ENCODE assay signal across 1 cellular context in genomic region chr15:72339777-72340177, GRCh38.
A peak's percentile ranks its signal among the peaks of the same experiment; 100 is the strongest.
TF ChIP-seq lines count a peak whose summit lies in the region.

No MANE protein-coding gene starts in this region.

TF ChIP-seq in HEK293, 187 proteins besides CTCF, POLR2A, EP300 and RAD21 (continued from another document):
- no peak for TF ChIP-seq KLF1 (tag by site-specific recombination; IDR thresholded peaks at IDR 0.05)
- no peak for TF ChIP-seq SP2 (tag by site-specific recombination; IDR thresholded peaks at IDR 0.05)
- no peak for TF ChIP-seq ATF2 (tag by site-specific recombination; IDR thresholded peaks at IDR 0.05; ENCODE audit: low read depth)
- TF ChIP-seq, protein P1, sequence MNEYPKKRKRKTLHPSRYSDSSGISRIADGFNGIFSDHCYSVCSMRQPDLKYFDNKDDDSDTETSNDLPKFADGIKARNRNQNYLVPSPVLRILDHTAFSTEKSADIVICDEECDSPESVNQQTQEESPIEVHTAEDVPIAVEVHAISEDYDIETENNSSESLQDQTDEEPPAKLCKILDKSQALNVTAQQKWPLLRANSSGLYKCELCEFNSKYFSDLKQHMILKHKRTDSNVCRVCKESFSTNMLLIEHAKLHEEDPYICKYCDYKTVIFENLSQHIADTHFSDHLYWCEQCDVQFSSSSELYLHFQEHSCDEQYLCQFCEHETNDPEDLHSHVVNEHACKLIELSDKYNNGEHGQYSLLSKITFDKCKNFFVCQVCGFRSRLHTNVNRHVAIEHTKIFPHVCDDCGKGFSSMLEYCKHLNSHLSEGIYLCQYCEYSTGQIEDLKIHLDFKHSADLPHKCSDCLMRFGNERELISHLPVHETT (tag by site-specific recombination; IDR thresholded peaks at IDR 0.05): peak; percentile 71; the same call in 1 of the 2 replicates
- no peak for TF ChIP-seq ZNF610 (tag by site-specific recombination; IDR thresholded peaks at IDR 0.05; ENCODE audit: borderline replicate concordance)
- TF ChIP-seq ZNF600 (tag by site-specific recombination; IDR thresholded peaks at IDR 0.05): 0 out of 2 replicates have a peak, but pooled peaks have one; percentile 46
- TF ChIP-seq MZF1 (tag by site-specific recombination; IDR thresholded peaks at IDR 0.05; ENCODE audit: borderline replicate concordance): no peak
- TF ChIP-seq ZFP41 (tag by site-specific recombination; IDR thresholded peaks at IDR 0.05; ENCODE audit: borderline replicate concordance): no peak
- no peak for TF ChIP-seq ZNF529 (tag by site-specific recombination; IDR thresholded peaks at IDR 0.05; ENCODE audit: insufficient replicate concordance)
- peak; percentile 82 for TF ChIP-seq ZEB2 (tag by site-specific recombination; IDR thresholded peaks at IDR 0.05)
- TF ChIP-seq MEIS1 (CRISPR knock-in tag; IDR thresholded peaks at IDR 0.05; ENCODE audit: borderline replicate concordance): no peak
- no peak for TF ChIP-seq FEZF1 (tag by site-specific recombination; IDR thresholded peaks at IDR 0.05)
- TF ChIP-seq ZNF473 (tag by site-specific recombination; IDR thresholded peaks at IDR 0.05): no peak
- no peak for TF ChIP-seq KLF10 (tag by site-specific recombination; IDR thresholded peaks at IDR 0.05)
- TF ChIP-seq SP7 (tag by site-specific recombination; IDR thresholded peaks at IDR 0.05): peak; percentile 56
- no peak for TF ChIP-seq ZNF324 (tag by site-specific recombination; IDR thresholded peaks at IDR 0.05)
- no peak for TF ChIP-seq ZNF670 (tag by site-specific recombination; IDR thresholded peaks at IDR 0.05; ENCODE audit: low read depth)
- TF ChIP-seq, protein P2, sequence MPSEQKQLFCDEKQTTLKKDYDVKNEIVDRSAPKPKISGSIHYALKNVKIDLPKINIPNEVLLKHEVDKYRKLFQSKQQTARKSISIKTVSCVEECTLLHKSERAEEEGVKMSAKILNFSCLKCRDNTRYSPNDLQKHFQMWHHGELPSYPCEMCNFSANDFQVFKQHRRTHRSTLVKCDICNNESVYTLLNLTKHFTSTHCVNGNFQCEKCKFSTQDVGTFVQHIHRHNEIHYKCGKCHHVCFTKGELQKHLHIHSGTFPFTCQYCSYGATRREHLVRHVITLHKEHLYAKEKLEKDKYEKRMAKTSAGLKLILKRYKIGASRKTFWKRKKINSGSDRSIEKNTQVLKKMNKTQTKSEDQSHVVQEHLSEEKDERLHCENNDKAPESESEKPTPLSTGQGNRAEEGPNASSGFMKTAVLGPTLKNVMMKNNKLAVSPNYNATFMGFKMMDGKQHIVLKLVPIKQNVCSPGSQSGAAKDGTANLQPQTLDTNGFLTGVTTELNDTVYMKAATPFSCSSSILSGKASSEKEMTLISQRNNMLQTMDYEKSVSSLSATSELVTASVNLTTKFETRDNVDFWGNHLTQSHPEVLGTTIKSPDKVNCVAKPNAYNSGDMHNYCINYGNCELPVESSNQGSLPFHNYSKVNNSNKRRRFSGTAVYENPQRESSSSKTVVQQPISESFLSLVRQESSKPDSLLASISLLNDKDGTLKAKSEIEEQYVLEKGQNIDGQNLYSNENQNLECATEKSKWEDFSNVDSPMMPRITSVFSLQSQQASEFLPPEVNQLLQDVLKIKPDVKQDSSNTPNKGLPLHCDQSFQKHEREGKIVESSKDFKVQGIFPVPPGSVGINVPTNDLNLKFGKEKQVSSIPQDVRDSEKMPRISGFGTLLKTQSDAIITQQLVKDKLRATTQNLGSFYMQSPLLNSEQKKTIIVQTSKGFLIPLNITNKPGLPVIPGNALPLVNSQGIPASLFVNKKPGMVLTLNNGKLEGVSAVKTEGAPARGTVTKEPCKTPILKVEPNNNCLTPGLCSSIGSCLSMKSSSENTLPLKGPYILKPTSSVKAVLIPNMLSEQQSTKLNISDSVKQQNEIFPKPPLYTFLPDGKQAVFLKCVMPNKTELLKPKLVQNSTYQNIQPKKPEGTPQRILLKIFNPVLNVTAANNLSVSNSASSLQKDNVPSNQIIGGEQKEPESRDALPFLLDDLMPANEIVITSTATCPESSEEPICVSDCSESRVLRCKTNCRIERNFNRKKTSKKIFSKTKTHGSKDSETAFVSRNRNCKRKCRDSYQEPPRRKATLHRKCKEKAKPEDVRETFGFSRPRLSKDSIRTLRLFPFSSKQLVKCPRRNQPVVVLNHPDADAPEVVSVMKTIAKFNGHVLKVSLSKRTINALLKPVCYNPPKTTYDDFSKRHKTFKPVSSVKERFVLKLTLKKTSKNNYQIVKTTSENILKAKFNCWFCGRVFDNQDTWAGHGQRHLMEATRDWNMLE (tag by site-specific recombination; conservative IDR thresholded peaks at IDR 0.05; ENCODE audit: low read depth): no peak
- TF ChIP-seq ZNF391 (tag by site-specific recombination; IDR thresholded peaks at IDR 0.05; ENCODE audit: borderline replicate concordance, low read depth): no peak
- TF ChIP-seq ZNF2 (tag by site-specific recombination; IDR thresholded peaks at IDR 0.05): no peak
- no peak for TF ChIP-seq ZNF843 (tag by site-specific recombination; IDR thresholded peaks at IDR 0.05)
- no peak for TF ChIP-seq ZNF350 (tag by site-specific recombination; IDR thresholded peaks at IDR 0.05)
- TF ChIP-seq, protein P3, sequence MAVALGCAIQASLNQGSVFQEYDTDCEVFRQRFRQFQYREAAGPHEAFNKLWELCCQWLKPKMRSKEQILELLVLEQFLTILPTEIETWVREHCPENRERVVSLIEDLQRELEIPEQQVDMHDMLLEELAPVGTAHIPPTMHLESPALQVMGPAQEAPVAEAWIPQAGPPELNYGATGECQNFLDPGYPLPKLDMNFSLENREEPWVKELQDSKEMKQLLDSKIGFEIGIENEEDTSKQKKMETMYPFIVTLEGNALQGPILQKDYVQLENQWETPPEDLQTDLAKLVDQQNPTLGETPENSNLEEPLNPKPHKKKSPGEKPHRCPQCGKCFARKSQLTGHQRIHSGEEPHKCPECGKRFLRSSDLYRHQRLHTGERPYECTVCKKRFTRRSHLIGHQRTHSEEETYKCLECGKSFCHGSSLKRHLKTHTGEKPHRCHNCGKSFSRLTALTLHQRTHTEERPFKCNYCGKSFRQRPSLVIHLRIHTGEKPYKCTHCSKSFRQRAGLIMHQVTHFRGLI (tag by site-specific recombination; IDR thresholded peaks at IDR 0.05): no peak
- no peak for TF ChIP-seq ZNF423 (tag by site-specific recombination; IDR thresholded peaks at IDR 0.05)
- no peak for TF ChIP-seq ZNF623 (tag by site-specific recombination; IDR thresholded peaks at IDR 0.05)
- TF ChIP-seq, protein P4, sequence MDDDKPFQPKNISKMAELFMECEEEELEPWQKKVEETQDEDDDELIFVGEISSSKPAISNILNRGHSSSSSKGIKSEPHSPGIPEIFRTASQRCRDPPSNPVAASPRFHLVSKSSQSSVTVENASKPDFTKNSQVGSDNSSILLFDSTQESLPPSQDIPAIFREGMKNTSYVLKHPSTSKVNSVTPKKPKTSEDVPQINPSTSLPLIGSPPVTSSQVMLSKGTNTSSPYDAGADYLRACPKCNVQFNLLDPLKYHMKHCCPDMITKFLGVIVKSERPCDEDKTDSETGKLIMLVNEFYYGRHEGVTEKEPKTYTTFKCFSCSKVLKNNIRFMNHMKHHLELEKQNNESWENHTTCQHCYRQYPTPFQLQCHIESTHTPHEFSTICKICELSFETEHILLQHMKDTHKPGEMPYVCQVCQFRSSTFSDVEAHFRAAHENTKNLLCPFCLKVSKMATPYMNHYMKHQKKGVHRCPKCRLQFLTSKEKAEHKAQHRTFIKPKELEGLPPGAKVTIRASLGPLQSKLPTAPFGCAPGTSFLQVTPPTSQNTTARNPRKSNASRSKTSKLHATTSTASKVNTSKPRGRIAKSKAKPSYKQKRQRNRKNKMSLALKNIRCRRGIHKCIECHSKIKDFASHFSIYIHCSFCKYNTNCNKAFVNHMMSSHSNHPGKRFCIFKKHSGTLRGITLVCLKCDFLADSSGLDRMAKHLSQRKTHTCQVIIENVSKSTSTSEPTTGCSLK (tag by site-specific recombination; IDR thresholded peaks at IDR 0.05): no peak
- TF ChIP-seq ZNF664 (tag by site-specific recombination; IDR thresholded peaks at IDR 0.05): no peak
- no peak for TF ChIP-seq ZNF560 (tag by site-specific recombination; IDR thresholded peaks at IDR 0.05; ENCODE audit: borderline replicate concordance)
- no peak for TF ChIP-seq ZNF354C (tag by site-specific recombination; IDR thresholded peaks at IDR 0.05; ENCODE audit: borderline replicate concordance, low read depth)
- peak; percentile 67; the same call in 1 of the 2 replicates for TF ChIP-seq PRDM1 (tag by site-specific recombination; IDR thresholded peaks at IDR 0.05)
- no peak for TF ChIP-seq ZNF112 (tag by site-specific recombination; IDR thresholded peaks at IDR 0.05)
- TF ChIP-seq, protein P5, sequence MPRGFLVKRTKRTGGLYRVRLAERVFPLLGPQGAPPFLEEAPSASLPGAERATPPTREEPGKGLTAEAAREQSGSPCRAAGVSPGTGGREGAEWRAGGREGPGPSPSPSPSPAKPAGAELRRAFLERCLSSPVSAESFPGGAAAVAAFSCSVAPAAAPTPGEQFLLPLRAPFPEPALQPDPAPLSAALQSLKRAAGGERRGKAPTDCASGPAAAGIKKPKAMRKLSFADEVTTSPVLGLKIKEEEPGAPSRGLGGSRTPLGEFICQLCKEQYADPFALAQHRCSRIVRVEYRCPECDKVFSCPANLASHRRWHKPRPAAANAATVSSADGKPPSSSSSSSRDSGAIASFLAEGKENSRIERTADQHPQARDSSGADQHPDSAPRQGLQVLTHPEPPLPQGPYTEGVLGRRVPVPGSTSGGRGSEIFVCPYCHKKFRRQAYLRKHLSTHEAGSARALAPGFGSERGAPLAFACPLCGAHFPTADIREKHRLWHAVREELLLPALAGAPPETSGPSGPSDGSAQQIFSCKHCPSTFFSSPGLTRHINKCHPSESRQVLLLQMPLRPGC (tag by site-specific recombination; IDR thresholded peaks at IDR 0.05): peak; percentile 44; the same call in 1 of the 2 replicates
- no peak for TF ChIP-seq ZNF596 (tag by site-specific recombination; IDR thresholded peaks at IDR 0.05)
- TF ChIP-seq KLF7 (tag by site-specific recombination; IDR thresholded peaks at IDR 0.05; ENCODE audit: borderline replicate concordance): no peak
- TF ChIP-seq, protein P6, sequence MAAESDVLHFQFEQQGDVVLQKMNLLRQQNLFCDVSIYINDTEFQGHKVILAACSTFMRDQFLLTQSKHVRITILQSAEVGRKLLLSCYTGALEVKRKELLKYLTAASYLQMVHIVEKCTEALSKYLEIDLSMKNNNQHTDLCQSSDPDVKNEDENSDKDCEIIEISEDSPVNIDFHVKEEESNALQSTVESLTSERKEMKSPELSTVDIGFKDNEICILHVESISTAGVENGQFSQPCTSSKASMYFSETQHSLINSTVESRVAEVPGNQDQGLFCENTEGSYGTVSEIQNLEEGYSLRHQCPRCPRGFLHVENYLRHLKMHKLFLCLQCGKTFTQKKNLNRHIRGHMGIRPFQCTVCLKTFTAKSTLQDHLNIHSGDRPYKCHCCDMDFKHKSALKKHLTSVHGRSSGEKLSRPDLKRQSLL (tag by site-specific recombination; IDR thresholded peaks at IDR 0.05): no peak
- TF ChIP-seq GLI4 (tag by site-specific recombination; IDR thresholded peaks at IDR 0.05): no peak
- no peak for TF ChIP-seq KLF9 (tag by site-specific recombination; IDR thresholded peaks at IDR 0.05; ENCODE audit: low read depth)
- no peak for TF ChIP-seq ZNF747 (tag by site-specific recombination; IDR thresholded peaks at IDR 0.05)
- no peak for TF ChIP-seq ZNF692 (tag by site-specific recombination; IDR thresholded peaks at IDR 0.05)
- no peak for TF ChIP-seq ZNF175 (tag by site-specific recombination; IDR thresholded peaks at IDR 0.05)
- TF ChIP-seq ZNF341 (tag by site-specific recombination; IDR thresholded peaks at IDR 0.05; ENCODE audit: low read depth): peak; percentile 65
- peak; percentile 87 for TF ChIP-seq ZBTB17 (tag by site-specific recombination; IDR thresholded peaks at IDR 0.05)
- TF ChIP-seq ZNF768 (tag by site-specific recombination; IDR thresholded peaks at IDR 0.05): no peak
- no peak for TF ChIP-seq ZNF37A (tag by site-specific recombination; IDR thresholded peaks at IDR 0.05)
- TF ChIP-seq ZNF707 (tag by site-specific recombination; IDR thresholded peaks at IDR 0.05): no peak
- TF ChIP-seq YY2 (tag by site-specific recombination; IDR thresholded peaks at IDR 0.05): no peak
- no peak for TF ChIP-seq ZNF433 (tag by site-specific recombination; IDR thresholded peaks at IDR 0.05; ENCODE audit: low read depth)
- TF ChIP-seq ZNF362 (tag by site-specific recombination; IDR thresholded peaks at IDR 0.05): no peak
TF ChIP-seq in HEK293: peak in this region for 18.
